In genomic region chr20:5863040-5863811, GRCh38 we compare ENCODE assay signal across 11 cellular contexts. TPM values are rescaled to one million over a fixed set of nuclear protein-coding genes. Genes with fewer than 3 reads are reported as not detected.
DNase-seq lines count a peak whose midpoint lies in the region; ATAC-seq and TF ChIP-seq lines count a peak whose summit lies in the region.
"Had no signal": no experiment of that assay in that cellular context is flagged by ENCODE, and none has a peak within 500 bp of the region (broad histone marks: within the 10 kb centered on the region; RNA-seq: fewer than 3 reads in every experiment).

No MANE protein-coding gene starts in this region.

- no peaks in the 10 kb centered on the region for H3K27me3 ChIP-seq in adrenal gland
- H3K27me3 ChIP-seq in CD4-positive, alpha-beta T cell (ENCODE audit: control insufficient read depth, insufficient read depth, low read length): no peaks in the 10 kb centered on the region

- peaks cover 32 to 50% of the 10 kb centered on the region in 2 donors for H3K4me1 ChIP-seq in adrenal gland (replicated peaks in 1 of 2)

- H3K9me3 ChIP-seq in adrenal gland (replicated peaks in 1 of 3): no peaks in the 10 kb centered on the region
- H3K9me3 ChIP-seq in CD4-positive, alpha-beta T cell (ENCODE audit: control insufficient read depth, low read length): no peaks in the 10 kb centered on the region

- peaks cover 8% of the 10 kb centered on the region for H3K36me3 Mint-ChIP-seq in CD4-positive, alpha-beta T cell (ENCODE audit: low read depth)

- TF ChIP-seq CTCF in adrenal gland (IDR thresholded peaks at IDR 0.05): no peak
- TF ChIP-seq CTCF in CD4-positive, alpha-beta T cell (IDR thresholded peaks at IDR 0.05): no peak

- no peak overlapping the region for H3K27ac Mint-ChIP-seq in CD4-positive, alpha-beta T cell
- H3K27ac Mint-ChIP-seq: activated naive CD4-positive, alpha-beta T cell treated with anti-CD3 and anti-CD28 coated beads for 36 hours had no signal

- DNase-seq in ACHN (peak; percentile 37), HT1080 (ENCODE audit: low read depth) (peak; percentile 96), adrenal gland (peak; percentile 66 to 86 (median 74)), iris pigment epithelial cell (ENCODE audit: low read depth) (peak; percentile 91), SHP77 (lab: John Stamatoyannopoulos, UW) (no peak), NCI-H524 treated with DMSO at 0.1 percent for 48 hours (lab: John Stamatoyannopoulos, UW) (no peak), HEK293T (ENCODE audit: extremely low spot score) (no peak)
- no peak for DNase-seq in CD4-positive, alpha-beta T cell
- DNase-seq: activated naive CD4-positive, alpha-beta T cell treated with anti-CD3 and anti-CD28 coated beads for 36 hours; DND-41; stimulated activated CD4-positive, alpha-beta T cell treated with anti-CD3 and anti-CD28 coated beads, Interleukin-1b, Interleukin-23, amount 100 ng/mL, for 48 hours had no signal

- POLR2A ChIA-PET in CD4-positive, alpha-beta T cell (lab: Charles Lee): no interaction called here
- POLR2A ChIA-PET in HEK293T (lab: Yijun Ruan, JAX): no interaction called here

- ATAC-seq in CD4-positive, alpha-beta T cell (ENCODE audit: poor library complexity): no peak

- TF ChIP-seq POLR2A in adrenal gland (IDR thresholded peaks at IDR 0.05): no peak

- H3K4me1 Mint-ChIP-seq in CD4-positive, alpha-beta T cell (ENCODE audit: low read depth): peaks cover 22% of the 10 kb centered on the region

- H3K9me3 Mint-ChIP-seq in CD4-positive, alpha-beta T cell: no peaks in the 10 kb centered on the region
- H3K9me3 Mint-ChIP-seq: activated naive CD4-positive, alpha-beta T cell treated with anti-CD3 and anti-CD28 coated beads for 36 hours had no signal

- WGBS in adrenal gland, 4 donors: 22 to 41% (median 26%) methylated on average over 8 to 12 of the region's 12 CpGs

- intact Hi-C loops in adrenal gland (cut with DNase I): no loop called here
- intact Hi-C loops in CD4-positive, alpha-beta T cell (cut with DNase I, micrococcal nuclease): no loop called here

- no peaks in the 10 kb centered on the region for H3K27me3 Mint-ChIP-seq in CD4-positive, alpha-beta T cell

- no peak overlapping the region for H3K4me3 ChIP-seq in adrenal gland

- no peaks in the 10 kb centered on the region for H3K36me3 ChIP-seq in adrenal gland (replicated peaks in 1 of 2)

- H3K4me3 Mint-ChIP-seq in CD4-positive, alpha-beta T cell: no peak overlapping the region
- H3K4me3 Mint-ChIP-seq: activated naive CD4-positive, alpha-beta T cell treated with anti-CD3 and anti-CD28 coated beads for 36 hours had no signal

- in situ Hi-C loops in ACHN (cut with HindIII; ENCODE audit: low pct_ligation_motif_present, low pct_unique_long_range_greater_than_20kb, low sequenced_read_pairs): no loop called here

- CTCF ChIA-PET in CD4-positive, alpha-beta T cell (lab: Charles Lee): interaction anchor here (1.7 kb wide), 2 partner anchors 28 to 75 kb away, joined by 4 to 5 read pairs; no protein-coding TSS in a partner anchor
- CTCF ChIA-PET in HEK293T (lab: Yijun Ruan, JAX): no interaction called here

- H3K27ac ChIP-seq in adrenal gland: peak overlapping the region in 4 of 5 donors; percentile 60 to 83 (median 75)
- no peak overlapping the region for H3K27ac ChIP-seq in CD4-positive, alpha-beta T cell (ENCODE audit: low read depth, low read length)

TF ChIP-seq in HEK293T, 16 proteins besides CTCF, POLR2A, EP300 and RAD21:
- no peak for TF ChIP-seq TARDBP (IDR thresholded peaks at IDR 0.05)
- TF ChIP-seq FOXK2 (IDR thresholded peaks at IDR 0.05): no peak
- no peak for TF ChIP-seq SUZ12 (IDR thresholded peaks at IDR 0.05)
- no peak for TF ChIP-seq ARNT (IDR thresholded peaks at IDR 0.05)
- TF ChIP-seq LEF1 (IDR thresholded peaks at IDR 0.05; ENCODE audit: borderline replicate concordance): no peak
- no peak for TF ChIP-seq L3MBTL2 (conservative IDR thresholded peaks at IDR 0.05)
- no peak for TF ChIP-seq FOXA1 (IDR thresholded peaks at IDR 0.05)

RNA-seq across cellular contexts. Expression of gene CHGB, which starts 48.1 kb away (rescaled TPM):
- total RNA-seq in HT1080 (2014; rRNA removed; shearing (Covaris generic)): 0.40 and 0.61 TPM in 2 replicates
- polyA plus RNA-seq in HT1080 (2015; cell fraction: cytosol; rRNA removed): 0.76 and 0.90 TPM in 2 replicates
- 1.1 and 2.1 TPM in 2 replicates for polyA plus RNA-seq in HT1080 (2015; cell fraction: nucleus; rRNA removed)
- 1,000 to 10,000 TPM in 2 of 8 donors, 100 to 1,000 TPM in 3, 10 to 100 TPM in 3; 35.9 to 1,686 (median 265) TPM for total RNA-seq in adrenal gland
- 1,000 to 10,000 TPM in 2 of 3 donors, 100 to 1,000 TPM in 1; 164 to 4,744 (median 1,879) TPM for polyA plus RNA-seq in adrenal gland
- under 1 TPM in 1 of 2 experiments, not detected in 1; 0.34 TPM for total RNA-seq in CD4-positive, alpha-beta T cell
- total RNA-seq: activated naive CD4-positive, alpha-beta T cell treated with anti-CD3 and anti-CD28 coated beads for 36 hours had no signal

Comparison
In these comparisons a context has a peak if more than half of its experiments do, and no peak if none do; other contexts are left out.
1. DNase-seq: peak in ACHN (single experiment), HT1080 (single experiment), adrenal gland (7 of 7) and iris pigment epithelial cell (single experiment); none in SHP77 (0 of 2), CD4-positive, alpha-beta T cell (0 of 10), NCI-H524 treated with DMSO at 0.1 percent for 48 hours (single experiment) and HEK293T (single experiment).
2. RNA of gene CHGB, which starts 48.1 kb away (total RNA-seq): 35.9 to 1,686 TPM in adrenal gland; 0.40 to 0.61 TPM in HT1080 and 0.34 TPM in CD4-positive, alpha-beta T cell; every median in the first group is over 10 times any median in the second.